In genomic region chr13:95956589-95957148, GRCh38 we compare ENCODE assay signal across 22 cellular contexts.
A peak's percentile ranks its signal among the peaks of the same experiment; 100 is the strongest.
DNase-seq lines count a peak whose midpoint lies in the region; ATAC-seq, FAIRE-seq and TF ChIP-seq lines count a peak whose summit lies in the region.
"Had no signal": no experiment of that assay in that cellular context is flagged by ENCODE, and none has a peak within 500 bp of the region (broad histone marks: within the 10 kb centered on the region; RNA-seq: fewer than 3 reads in every experiment).

No MANE protein-coding gene starts in this region.

- no peaks in the 10 kb centered on the region for H4K20me1 ChIP-seq in GM12878 (ENCODE audit: control insufficient read depth, insufficient read depth)

- no peak overlapping the region for H3K4me3 ChIP-seq in GM12878
- H3K4me3 ChIP-seq in Caco-2 (ENCODE audit: low read depth, low read length), result no peak overlapping the region
- H3K4me3 ChIP-seq: heart right ventricle, smooth muscle cell, vagina had no signal

- H3K4me1 Mint-ChIP-seq in Caco-2 (ENCODE audit: low read depth, unreplicated experiment), result peaks cover 18% of the 10 kb centered on the region
- H3K4me1 Mint-ChIP-seq: activated T-helper 17 cell treated with anti-CD3 and anti-CD28 coated beads, Interleukin-2, amount 50 U/mL, for 72 hours; naive thymus-derived CD4-positive, alpha-beta T cell had no signal

- H3K4me1 ChIP-seq in GM12878 (ENCODE audit: control insufficient read depth, insufficient read depth, low read length), result no peaks in the 10 kb centered on the region
- peaks cover 30% of the 10 kb centered on the region for H3K4me1 ChIP-seq in Caco-2
- H3K4me1 ChIP-seq: heart right ventricle, vagina had no signal

- no peak overlapping the region for H3K4me3 Mint-ChIP-seq in Caco-2 (ENCODE audit: unreplicated experiment)
- H3K4me3 Mint-ChIP-seq: activated T-helper 17 cell treated with anti-CD3 and anti-CD28 coated beads, Interleukin-2, amount 50 U/mL, for 72 hours; CD4-positive, alpha-beta T cell; IgD-negative memory B cell; naive thymus-derived CD4-positive, alpha-beta T cell had no signal

- intact Hi-C loops in GM12878 (cut with micrococcal nuclease; ENCODE audit: unreplicated experiment), result no loop called here
- intact Hi-C loops in Caco-2 (cut with micrococcal nuclease; ENCODE audit: unreplicated experiment), result no loop called here

- BruUV-seq in GM12878 (replicated peaks; lab: Mats Ljungman, UMichigan) (no TSS peak), Caco-2 (replicated peaks; lab: Mats Ljungman, UMichigan) (no TSS peak)

- H3K36me3 ChIP-seq in GM12878 (ENCODE audit: control insufficient read depth in 2 of 2, insufficient read depth in 2 of 2, low read length in 1 of 2), result peaks cover 0 to 3% of the 10 kb centered on the region in 2 experiments; a peak in 1 of 4 replicates
- peaks cover 1% of the 10 kb centered on the region; the same call in 1 of the 2 replicates for H3K36me3 ChIP-seq in Caco-2 (ENCODE audit: control insufficient read depth, insufficient read depth, low read length)

- POLR2A ChIA-PET in GM12878 (lab: Charles Lee), result no interaction called here
- POLR2A ChIA-PET in Caco-2 (lab: Charles Lee), result no interaction called here

- peak; percentile 51 for ATAC-seq in GM12878
- ATAC-seq: activated CD4-positive, CD25-positive, alpha-beta regulatory T cell treated with anti-CD3 and anti-CD28 coated beads, Interleukin-2, amount 50 U/mL, for 24 hours; activated T-helper 17 cell treated with anti-CD3 and anti-CD28 coated beads, Interleukin-2, amount 50 U/mL, for 72 hours; heart right ventricle; naive thymus-derived CD4-positive, alpha-beta T cell had no signal

- TF ChIP-seq CTCF in GM12878 (IDR thresholded peaks at IDR 0.05 in 2 of 3, conservative IDR thresholded peaks at IDR 0.05 in 1 of 3; ENCODE audit: control insufficient read depth in 2 of 3, extremely low read depth in 1 of 3, insufficient read depth in 1 of 3, low read depth in 3 of 3, low read length in 3 of 3) (no peak), Caco-2 (IDR thresholded peaks at IDR 0.05; ENCODE audit: insufficient read depth in 1 of 2, low read depth in 1 of 2, low read length in 1 of 2, severe bottlenecking in 1 of 2, unreplicated experiment in 1 of 2) (no peak)

- CTCF ChIA-PET in GM12878 (lab: Yijun Ruan, JAX) (no interaction called here), Caco-2 (lab: Charles Lee) (no interaction called here)

- peaks cover 18% of the 10 kb centered on the region for H3K9me3 Mint-ChIP-seq in Caco-2 (ENCODE audit: unreplicated experiment)

- no peak for TF ChIP-seq RAD21 in GM12878 (IDR thresholded peaks at IDR 0.05; ENCODE audit: insufficient read depth, low read depth, low read length)

- SMC1A ChIA-PET in GM12878 (lab: Charles Lee; ENCODE audit: uncharacterized antibody, unreplicated experiment), result no interaction called here

- H3K27ac ChIP-seq in GM12878 (ENCODE audit: control insufficient read depth, insufficient read depth), result no peak overlapping the region
- H3K27ac ChIP-seq: heart right ventricle, vagina had no signal

- DNase-seq in ELR (ENCODE audit: low read depth) (peak; percentile 23), LHCN-M2 (ENCODE audit: low read depth) (peak; percentile 88), GM12878 (ENCODE audit: low read depth, low spot score) (peak; percentile 21), fibroblast of the conjunctiva (ENCODE audit: low read depth) (peak; percentile 6), pons (ENCODE audit: low spot score) (no peak), NCI-H2227 (lab: John Stamatoyannopoulos, UW; ENCODE audit: unreplicated experiment) (no peak), Caco-2 (no peak), Ammon's horn (ENCODE audit: low spot score) (no peak)
- DNase-seq: CD4-positive, alpha-beta T cell; DMS79 treated with DMSO at 0.1 percent for 48 hours; heart right ventricle; naive thymus-derived CD4-positive, alpha-beta T cell; NCI-H2171; SHP77 treated with DMSO at 0.1 percent for 48 hours; stimulated activated CD4-positive, alpha-beta T cell treated with anti-CD3 and anti-CD28 coated beads, Interleukin-4, amount 100 ng/mL, for 4 hours; T-helper 2 cell had no signal

- TF ChIP-seq EP300 in GM12878 (IDR thresholded peaks at IDR 0.05; ENCODE audit: borderline replicate concordance in 1 of 2, control insufficient read depth in 1 of 2, low read depth in 2 of 2, low read length in 2 of 2), result no peak

- no peaks in the 10 kb centered on the region for H3K79me2 ChIP-seq in GM12878 (ENCODE audit: control insufficient read depth, insufficient read depth, low read length)

- in situ Hi-C loops in GM12878 (cut with MboI), result no loop called here

- peaks cover 9% of the 10 kb centered on the region for H3K36me3 Mint-ChIP-seq in Caco-2 (ENCODE audit: insufficient read depth, unreplicated experiment)

- no peak for TF ChIP-seq POLR2A in GM12878 (IDR thresholded peaks at IDR 0.05; ENCODE audit: low read depth, low read length)

- H3K27me3 ChIP-seq in GM12878 (replicated peaks in 1 of 2; ENCODE audit: control insufficient read depth in 2 of 2, insufficient read depth in 2 of 2, low read length in 1 of 2), result no peaks in the 10 kb centered on the region
- no peaks in the 10 kb centered on the region for H3K27me3 ChIP-seq in Caco-2 (replicated peaks; ENCODE audit: control insufficient read depth, insufficient read depth, low read length)
- H3K27me3 ChIP-seq: heart right ventricle, vagina had no signal

- H3K9me3 ChIP-seq in GM12878 (replicated peaks; ENCODE audit: control insufficient read depth, insufficient read depth, low read length), result peaks cover 11% of the 10 kb centered on the region
- peaks cover 19% of the 10 kb centered on the region for H3K9me3 ChIP-seq in Caco-2
- H3K9me3 ChIP-seq: vagina had no signal

- H3K9ac ChIP-seq in GM12878 (ENCODE audit: control insufficient read depth, insufficient read depth, low read length), result no peak overlapping the region

- H3K27ac Mint-ChIP-seq in Caco-2 (ENCODE audit: unreplicated experiment), result no peak overlapping the region
- H3K27ac Mint-ChIP-seq: activated T-helper 17 cell treated with anti-CD3 and anti-CD28 coated beads, Interleukin-2, amount 50 U/mL, for 72 hours; CD4-positive, alpha-beta T cell; IgD-negative memory B cell; naive thymus-derived CD4-positive, alpha-beta T cell; progenitor cell of endocrine pancreas had no signal

- H3K27me3 Mint-ChIP-seq in Caco-2 (ENCODE audit: insufficient read depth, unreplicated experiment), result no peaks in the 10 kb centered on the region
- H3K27me3 Mint-ChIP-seq: activated T-helper 17 cell treated with anti-CD3 and anti-CD28 coated beads, Interleukin-2, amount 50 U/mL, for 72 hours; CD4-positive, alpha-beta T cell; IgD-negative memory B cell; naive thymus-derived CD4-positive, alpha-beta T cell; progenitor cell of endocrine pancreas had no signal

- RAD21 ChIA-PET in GM12878 (lab: Charles Lee; ENCODE audit: unreplicated experiment), result no interaction called here

- peak; percentile 47 for FAIRE-seq in GM12878 (lab: Jason Lieb, UNC)

- no peak overlapping the region for H2AFZ ChIP-seq in GM12878 (ENCODE audit: control insufficient read depth, low read depth, low read length)

- no peak overlapping the region for H3K4me2 ChIP-seq in GM12878 (ENCODE audit: control insufficient read depth, insufficient read depth)
- H3K4me2 ChIP-seq: smooth muscle cell had no signal

TF ChIP-seq in GM12878, 131 proteins besides CTCF, POLR2A, EP300 and RAD21:
- no peak for TF ChIP-seq TAF1 (IDR thresholded peaks at IDR 0.05; ENCODE audit: borderline replicate concordance, low read depth, low read length)
- TF ChIP-seq IKZF1 (conservative IDR thresholded peaks at IDR 0.05), result no peak
- TF ChIP-seq SMARCA5 (IDR thresholded peaks at IDR 0.05), result no peak
- TF ChIP-seq IKZF2 (IDR thresholded peaks at IDR 0.05), result peak; percentile 40 to 44; a peak in 2 of 4 replicates
- peak; percentile 50 for TF ChIP-seq PKNOX1 (IDR thresholded peaks at IDR 0.05)
- TF ChIP-seq ATF7 (IDR thresholded peaks at IDR 0.05; ENCODE audit: low read depth), result peak; percentile 51
- TF ChIP-seq MTA2 (IDR thresholded peaks at IDR 0.05; ENCODE audit: low read depth), result peak; percentile 55; the same call in 1 of the 2 replicates

Comparison
In these comparisons a context has a peak if more than half of its experiments do, and no peak if none do; other contexts are left out.
1. DNase-seq: peak in ELR (single experiment), LHCN-M2 (single experiment), GM12878 (single experiment) and fibroblast of the conjunctiva (single experiment); none in pons (single experiment), NCI-H2227 (single experiment), Caco-2 (0 of 2) and Ammon's horn (single experiment).